In the genomic region with DNA sequence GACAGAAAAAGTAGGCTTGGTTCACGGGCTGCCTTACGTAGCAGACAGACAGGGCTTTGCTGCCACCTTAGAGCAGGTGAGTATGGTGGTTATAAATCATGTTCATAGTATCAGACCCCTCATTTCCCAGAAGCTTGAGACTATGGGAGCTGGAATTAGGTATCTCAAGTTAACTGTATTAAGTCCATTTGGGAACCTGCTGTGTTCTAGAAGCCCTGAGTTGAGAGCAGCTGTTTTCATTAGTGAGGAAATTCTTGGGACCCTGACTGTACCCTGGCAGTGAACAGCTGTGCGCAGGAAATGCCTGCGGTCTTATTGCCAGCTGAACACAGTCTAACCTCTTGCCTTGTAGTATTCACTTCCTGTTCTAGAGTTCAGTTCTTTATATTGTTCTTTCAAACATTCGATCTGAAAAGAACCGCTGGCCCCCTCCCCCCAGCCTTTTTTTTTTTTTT, we compare ENCODE assay signal across 9 cellular contexts. TPM values are rescaled to one million over a fixed set of nuclear protein-coding genes. Genes with fewer than 3 reads are reported as not detected.
DNase-seq lines count a peak whose midpoint lies in the region; ATAC-seq and TF ChIP-seq lines count a peak whose summit lies in the region.
"Had no signal": no experiment of that assay in that cellular context is flagged by ENCODE, and none has a peak within 500 bp of the region (broad histone marks: within the 10 kb centered on the region; RNA-seq: fewer than 3 reads in every experiment).

No MANE protein-coding gene starts in this region.

- peak; percentile 51 for DNase-seq in NCI-H2029 treated with DMSO at 0.1 percent for 48 hours (lab: John Stamatoyannopoulos, UW)
- no peak for DNase-seq in NCI-H2029 (lab: John Stamatoyannopoulos, UW)
- peak; percentile 42 for DNase-seq in T-helper 22 cell (ENCODE audit: low read depth)
- DNase-seq in dermis microvascular lymphatic vessel endothelial cell (ENCODE audit: low read depth in 2 of 2), result peak; percentile 81 to 96
- DNase-seq in gastrocnemius medialis, result peak in 1 of 2 donors; percentile 35
- DNase-seq in HK-2 (ENCODE audit: unreplicated experiment), result no peak
- no peak for DNase-seq in COR-L47 (lab: John Stamatoyannopoulos, UW)

- peaks cover 5 to 21% of the 10 kb centered on the region in 2 donors for H3K4me1 ChIP-seq in gastrocnemius medialis

- H3K36me3 ChIP-seq in gastrocnemius medialis, result peaks cover 0 to 21% of the 10 kb centered on the region in 2 donors

- no peak for TF ChIP-seq POLR2A in gastrocnemius medialis (IDR thresholded peaks at IDR 0.05)

- no peaks in the 10 kb centered on the region for H3K9me3 ChIP-seq in gastrocnemius medialis

- no peak overlapping the region for H3K4me3 ChIP-seq in gastrocnemius medialis

- ATAC-seq in HG03159 (IDR thresholded peaks at IDR 0.05; ENCODE audit: unreplicated experiment), result peak; percentile 99
- ATAC-seq in gastrocnemius medialis, result peak; percentile 58 to 76

- in situ Hi-C loops in gastrocnemius medialis (cut with MboI; ENCODE audit: low sequenced_read_pairs in 4 of 4), result no loop called here

- peak overlapping the region in 2 of 4 donors; percentile 20 to 36 for H3K27ac ChIP-seq in gastrocnemius medialis
- H3K27ac ChIP-seq: 22Rv1 had no signal

- intact Hi-C loops in gastrocnemius medialis (cut with DNase I; ENCODE audit: low total_unique reads), result no loop called here

- no peak for TF ChIP-seq CTCF in gastrocnemius medialis (IDR thresholded peaks at IDR 0.05 in 4 of 5, conservative IDR thresholded peaks at IDR 0.05 in 1 of 5)

- H3K27me3 ChIP-seq in gastrocnemius medialis, result no peaks in the 10 kb centered on the region

RNA-seq across cellular contexts. Expression of a gene that starts 29.8 kb away (rescaled TPM):
- 54.7 and 141 TPM in 2 replicates for total RNA-seq in dermis microvascular lymphatic vessel endothelial cell
- 10 to 100 TPM in 3 of 4 donors, 1 to 10 TPM in 1; 9.1 to 18.5 (median 12.1) TPM for total RNA-seq in gastrocnemius medialis

Comparison
In these comparisons a context has a peak if more than half of its experiments do, and no peak if none do; other contexts are left out.
1. DNase-seq: peak in NCI-H2029 treated with DMSO at 0.1 percent for 48 hours (single experiment), T-helper 22 cell (single experiment) and dermis microvascular lymphatic vessel endothelial cell (2 of 2); none in NCI-H2029 (single experiment), HK-2 (single experiment) and COR-L47 (single experiment).